23 cellular contexts compared by ENCODE assay signal in genomic region chr14:96751505-96751904, GRCh38.
"Had no signal": no experiment of that assay in that cellular context is flagged by ENCODE, and none has a peak within 500 bp of the region (broad histone marks: within the 10 kb centered on the region; RNA-seq: fewer than 3 reads in every experiment).

No MANE protein-coding gene starts in this region.

- H3K4me1 Mint-ChIP-seq: mesothelial cell of epicardium, naive B cell had no signal

- ATAC-seq: effector memory CD8-positive, alpha-beta T cell; esophagus mucosa; gastrocnemius medialis; heart left ventricle; left cardiac atrium; left lung; left ventricle myocardium superior; lower lobe of right lung; mucosa of descending colon had no signal

- DNase-seq: colonic mucosa; cortex of kidney; effector CD8-positive, alpha-beta T cell; effector memory CD8-positive, alpha-beta T cell; endodermal cell; erythroblast; esophagus squamous epithelium; foreskin fibroblast; foreskin melanocyte; gastrocnemius medialis; hippocampal formation; left cardiac atrium; left lung; left ventricle myocardium superior; lower lobe of right lung; mesenchymal stem cell; mucosa of descending colon; naive B cell had no signal

- H3K4me3 ChIP-seq: colonic mucosa, esophagus squamous epithelium, gastrocnemius medialis, heart left ventricle, left lung, lower lobe of right lung, mucosa of descending colon had no signal

- H3K27me3 ChIP-seq: colonic mucosa had no signal

- H3K9me3 ChIP-seq: colonic mucosa, esophagus squamous epithelium, gastrocnemius medialis, heart left ventricle, left lung, lower lobe of right lung, mucosa of descending colon had no signal

- H3K4me3 Mint-ChIP-seq: dendritic cell treated with granulocyte-macrophage colony-stimulating factor and Interleukin-4, amounts not matched to agents 40 ng/mL and 50 ng/mL, for 4 days; effector memory CD8-positive, alpha-beta T cell; endodermal cell; mesothelial cell of epicardium; naive B cell had no signal

- H3K27ac ChIP-seq: colonic mucosa, epithelial cell of prostate, esophagus squamous epithelium, gastrocnemius medialis, heart left ventricle, left lung, lower lobe of right lung had no signal

- H3K27ac Mint-ChIP-seq: dendritic cell treated with granulocyte-macrophage colony-stimulating factor and Interleukin-4, amounts not matched to agents 40 ng/mL and 50 ng/mL, for 4 days; effector memory CD8-positive, alpha-beta T cell; endodermal cell; mesothelial cell of epicardium; naive B cell had no signal

- H3K36me3 Mint-ChIP-seq: mesothelial cell of epicardium, naive B cell had no signal

- H3K9me3 Mint-ChIP-seq: dendritic cell treated with granulocyte-macrophage colony-stimulating factor and Interleukin-4, amounts not matched to agents 40 ng/mL and 50 ng/mL, for 4 days; effector memory CD8-positive, alpha-beta T cell; endodermal cell; mesothelial cell of epicardium had no signal

- H3K4me1 ChIP-seq: colonic mucosa, esophagus squamous epithelium, gastrocnemius medialis, heart left ventricle, left lung, lower lobe of right lung had no signal

- H3K36me3 ChIP-seq: colonic mucosa, esophagus squamous epithelium, gastrocnemius medialis, heart left ventricle, left lung, lower lobe of right lung had no signal
